24 cellular contexts compared by ENCODE assay signal in the genomic region with DNA sequence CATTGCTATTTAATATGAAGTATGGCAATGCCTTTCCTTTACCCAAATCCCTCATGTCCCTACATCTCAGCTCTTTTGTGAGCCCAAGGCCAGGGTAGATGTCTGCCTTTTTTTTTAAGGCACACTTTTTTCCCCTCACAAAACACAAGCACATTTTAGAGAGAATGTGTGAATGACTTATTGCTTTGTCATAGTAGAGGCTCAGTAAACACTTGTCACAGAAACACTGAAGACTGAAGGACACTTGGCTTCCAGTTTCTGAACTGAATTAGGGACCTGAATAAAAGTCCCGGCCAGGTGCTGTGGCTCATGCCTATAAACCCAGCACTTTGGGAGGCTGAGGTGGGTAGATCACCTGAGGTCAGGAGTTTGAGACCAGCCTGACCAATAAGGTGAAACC. TPM values are rescaled to one million over a fixed set of nuclear protein-coding genes. Genes with fewer than 3 reads are reported as not detected.
"Had no signal": no experiment of that assay in that cellular context is flagged by ENCODE, and none has a peak within 500 bp of the region (broad histone marks: within the 10 kb centered on the region; RNA-seq: fewer than 3 reads in every experiment).

No MANE protein-coding gene starts in this region.

- H3K9me3 Mint-ChIP-seq: nephron progenitor cell; stimulated activated memory B cell treated with anti-CD40 and anti-IgM and Interleukin-4, amounts not matched to agents 10 μg/mL and 1 μg/mL and 100 μg/mL, for 72 hours had no signal

- H3K27ac ChIP-seq: dorsolateral prefrontal cortex, heart left ventricle, psoas muscle, right lobe of liver had no signal

- H3K27me3 ChIP-seq: right lobe of liver had no signal

- H3K4me3 Mint-ChIP-seq: naive B cell; nephron progenitor cell; stimulated activated memory B cell treated with anti-CD40 and anti-IgM and Interleukin-4, amounts not matched to agents 10 μg/mL and 1 μg/mL and 100 μg/mL, for 72 hours had no signal

- H3K9me3 ChIP-seq: heart left ventricle, psoas muscle, right lobe of liver had no signal

- H3K4me1 ChIP-seq: heart left ventricle, psoas muscle, right lobe of liver had no signal

- ATAC-seq: heart left ventricle; left colon; left ventricle myocardium superior; right lobe of liver; stimulated activated memory B cell treated with anti-CD40 and anti-IgM and Interleukin-4, amounts not matched to agents 10 μg/mL and 1 μg/mL and 100 μg/mL, for 72 hours had no signal

- H3K36me3 ChIP-seq: heart left ventricle, right lobe of liver had no signal

- DNase-seq: cortex of kidney; dorsolateral prefrontal cortex; effector CD8-positive, alpha-beta T cell; heart left ventricle; hippocampal formation; left colon; left ventricle myocardium superior; mesendoderm; naive B cell; nephron progenitor cell; psoas muscle; retina; right lobe of liver; stimulated activated CD4-positive, alpha-beta T cell treated with anti-CD3 and anti-CD28 coated beads, Interleukin-4, amount 100 ng/mL, for 1 hour; trophoblast cell had no signal

- H3K36me3 Mint-ChIP-seq: stimulated activated memory B cell treated with anti-CD40 and anti-IgM and Interleukin-4, amounts not matched to agents 10 μg/mL and 1 μg/mL and 100 μg/mL, for 72 hours had no signal

- H3K4me3 ChIP-seq: dorsolateral prefrontal cortex, heart left ventricle, lung, psoas muscle, right lobe of liver had no signal

- H3K27ac Mint-ChIP-seq: naive B cell; nephron progenitor cell; stimulated activated memory B cell treated with anti-CD40 and anti-IgM and Interleukin-4, amounts not matched to agents 10 μg/mL and 1 μg/mL and 100 μg/mL, for 72 hours had no signal

- H3K4me1 Mint-ChIP-seq: naive B cell; nephron progenitor cell; stimulated activated memory B cell treated with anti-CD40 and anti-IgM and Interleukin-4, amounts not matched to agents 10 μg/mL and 1 μg/mL and 100 μg/mL, for 72 hours had no signal

RNA-seq across cellular contexts. Expression of a gene that starts 2.9 kb away (rescaled TPM):
- total RNA-seq: dorsolateral prefrontal cortex, esophagus mucosa, fibroblast of lung, frontal cortex, glomerular endothelial cell, heart left ventricle, kidney epithelial cell, left colon, left ventricle myocardium superior, lung, omental fat pad, psoas muscle, right lobe of liver, urinary bladder had no signal

RNA-seq across cellular contexts. Expression of a gene that starts 25.0 kb away (rescaled TPM):
- total RNA-seq: fibroblast of lung, frontal cortex, glomerular endothelial cell, kidney epithelial cell, left colon, lung, omental fat pad, right lobe of liver, urinary bladder had no signal

RNA-seq across cellular contexts. Expression of a gene that starts 31.8 kb away (rescaled TPM):
- total RNA-seq: dorsolateral prefrontal cortex, esophagus mucosa, fibroblast of lung, frontal cortex, glomerular endothelial cell, heart left ventricle, kidney epithelial cell, left colon, left ventricle myocardium superior, lung, omental fat pad, psoas muscle, right lobe of liver, urinary bladder had no signal

RNA-seq across cellular contexts. Expression of a gene that starts 58.6 kb away (rescaled TPM):
- total RNA-seq: esophagus mucosa, fibroblast of lung, frontal cortex, glomerular endothelial cell, heart left ventricle, kidney epithelial cell, left ventricle myocardium superior, omental fat pad, psoas muscle, right lobe of liver, urinary bladder had no signal
